In genomic region chr3:119637679-119638525, GRCh38 we compare ENCODE assay signal across 8 cellular contexts. TPM values are rescaled to one million over a fixed set of nuclear protein-coding genes. Genes with fewer than 3 reads are reported as not detected.
DNase-seq lines count a peak whose midpoint lies in the region; ATAC-seq and TF ChIP-seq lines count a peak whose summit lies in the region.

No MANE protein-coding gene starts in this region.

- peaks cover 42% of the 10 kb centered on the region for H3K4me1 Mint-ChIP-seq in activated T-helper 2 cell treated with anti-CD3 and anti-CD28 coated beads, Interferon-gamma antibody, Interleukin-2, Interleukin-4, amounts not matched to agents 10 μg/mL and 5 μg/mL and 100 μg/mL, durations not matched to agents 14 hours and 24 hours and 36 hours (ENCODE audit: low read depth)

- peaks cover 19% of the 10 kb centered on the region for H3K36me3 Mint-ChIP-seq in activated T-helper 2 cell treated with anti-CD3 and anti-CD28 coated beads, Interferon-gamma antibody, Interleukin-2, Interleukin-4, amounts not matched to agents 10 μg/mL and 5 μg/mL and 100 μg/mL, durations not matched to agents 14 hours and 24 hours and 36 hours (ENCODE audit: low read depth)

- H3K27ac Mint-ChIP-seq in activated T-helper 2 cell treated with anti-CD3 and anti-CD28 coated beads, Interferon-gamma antibody, Interleukin-2, Interleukin-4, amounts not matched to agents 10 μg/mL and 5 μg/mL and 100 μg/mL, durations not matched to agents 14 hours and 24 hours and 36 hours, result peak overlapping the region; percentile 86

- ATAC-seq in GM19438 (IDR thresholded peaks at IDR 0.05; ENCODE audit: low read depth, unreplicated experiment) (peak; percentile 43), HG03442 (IDR thresholded peaks at IDR 0.05; ENCODE audit: unreplicated experiment) (peak; percentile 33), thoracic aorta (ENCODE audit: insufficient number of reproducible peaks, low FRiP score, low read depth) (peak; percentile 92)

- peaks cover 13% of the 10 kb centered on the region for H3K9me3 Mint-ChIP-seq in activated T-helper 2 cell treated with anti-CD3 and anti-CD28 coated beads, Interferon-gamma antibody, Interleukin-2, Interleukin-4, amounts not matched to agents 10 μg/mL and 5 μg/mL and 100 μg/mL, durations not matched to agents 14 hours and 24 hours and 36 hours

- peak; percentile 90 for DNase-seq in CD1c-positive myeloid dendritic cell (ENCODE audit: extremely low spot score)
- DNase-seq in activated T-helper 2 cell treated with anti-CD3 and anti-CD28 coated beads, Interferon-gamma antibody, Interleukin-2, Interleukin-4, amounts not matched to agents 10 μg/mL and 5 μg/mL and 100 μg/mL, durations not matched to agents 14 hours and 24 hours and 36 hours (ENCODE audit: low spot score), result no peak
- no peak for DNase-seq in right atrium auricular region (ENCODE audit: low spot score)
- no peak for DNase-seq in thoracic aorta (ENCODE audit: low spot score)
- DNase-seq in T1000 (lab: John Stamatoyannopoulos, UW), result no peak
- DNase-seq in COLO668 (lab: John Stamatoyannopoulos, UW; ENCODE audit: unreplicated experiment), result no peak

- H3K36me3 ChIP-seq in right atrium auricular region (peaks cover 43% of the 10 kb centered on the region), thoracic aorta (peaks cover 4% of the 10 kb centered on the region)

- H3K4me1 ChIP-seq in right atrium auricular region, result peaks cover 0 to 52% of the 10 kb centered on the region in 2 donors
- peaks cover 7 to 23% of the 10 kb centered on the region in 2 donors for H3K4me1 ChIP-seq in thoracic aorta (ENCODE audit: control insufficient read depth in 1 of 2, low read depth in 2 of 2)

- peak overlapping the region; percentile 18 for H3K4me3 Mint-ChIP-seq in activated T-helper 2 cell treated with anti-CD3 and anti-CD28 coated beads, Interferon-gamma antibody, Interleukin-2, Interleukin-4, amounts not matched to agents 10 μg/mL and 5 μg/mL and 100 μg/mL, durations not matched to agents 14 hours and 24 hours and 36 hours (ENCODE audit: low read depth)

- H3K27me3 ChIP-seq in right atrium auricular region, result no peaks in the 10 kb centered on the region
- H3K27me3 ChIP-seq in thoracic aorta (replicated peaks; ENCODE audit: insufficient read depth), result no peaks in the 10 kb centered on the region

- peak overlapping the region; percentile 87 to 91 for H3K27ac ChIP-seq in right atrium auricular region
- peak overlapping the region; percentile 69 to 81 for H3K27ac ChIP-seq in thoracic aorta

- H3K9me3 ChIP-seq in right atrium auricular region, result no peaks in the 10 kb centered on the region
- no peaks in the 10 kb centered on the region for H3K9me3 ChIP-seq in thoracic aorta

- H3K4me3 ChIP-seq in right atrium auricular region (no peak overlapping the region), thoracic aorta (peak overlapping the region; percentile 42)

- no peak for TF ChIP-seq CTCF in right atrium auricular region (IDR thresholded peaks at IDR 0.05)
- no peak for TF ChIP-seq CTCF in thoracic aorta (IDR thresholded peaks at IDR 0.05)

- intact Hi-C loops in activated T-helper 2 cell treated with anti-CD3 and anti-CD28 coated beads, Interferon-gamma antibody, Interleukin-2, Interleukin-4, amounts not matched to agents 10 μg/mL and 5 μg/mL and 100 μg/mL, durations not matched to agents 14 hours and 24 hours and 36 hours (cut with micrococcal nuclease), result loop anchor here (1.0 to 10.0 kb wide), 4 partner anchors 53 to 398 kb away; partner anchors contain the start of gene B4GALT4

- H3K27me3 Mint-ChIP-seq in activated T-helper 2 cell treated with anti-CD3 and anti-CD28 coated beads, Interferon-gamma antibody, Interleukin-2, Interleukin-4, amounts not matched to agents 10 μg/mL and 5 μg/mL and 100 μg/mL, durations not matched to agents 14 hours and 24 hours and 36 hours (ENCODE audit: low read depth), result peaks cover 1% of the 10 kb centered on the region

RNA-seq across cellular contexts. Expression of gene POPDC2, which starts 22.5 kb away (rescaled TPM):
- 0.74 and 0.94 TPM in 2 replicates for total RNA-seq in activated T-helper 2 cell treated with anti-CD3 and anti-CD28 coated beads, Interferon-gamma antibody, Interleukin-2, Interleukin-4, amounts not matched to agents 10 μg/mL and 5 μg/mL and 100 μg/mL, durations not matched to agents 14 hours and 24 hours and 36 hours
- total RNA-seq in right atrium auricular region (100 to 1,000 TPM; 679 to 853 TPM), thoracic aorta (10 to 100 TPM; 13.3 to 35.2 TPM)

RNA-seq across cellular contexts. Expression of gene COX17, which starts 39.3 kb away (rescaled TPM):
- total RNA-seq in activated T-helper 2 cell treated with anti-CD3 and anti-CD28 coated beads, Interferon-gamma antibody, Interleukin-2, Interleukin-4, amounts not matched to agents 10 μg/mL and 5 μg/mL and 100 μg/mL, durations not matched to agents 14 hours and 24 hours and 36 hours, result 61.2 and 64.9 TPM in 2 replicates
- 10 to 100 TPM; 75.8 to 93.9 TPM for total RNA-seq in right atrium auricular region
- total RNA-seq in thoracic aorta, result 10 to 100 TPM; 15.2 to 51.3 TPM

RNA-seq across cellular contexts. Expression of gene PLA1A, which starts 40.2 kb away (rescaled TPM):
- total RNA-seq in activated T-helper 2 cell treated with anti-CD3 and anti-CD28 coated beads, Interferon-gamma antibody, Interleukin-2, Interleukin-4, amounts not matched to agents 10 μg/mL and 5 μg/mL and 100 μg/mL, durations not matched to agents 14 hours and 24 hours and 36 hours, result not detected in 2 replicates
- 10 to 100 TPM in 1 of 2 donors, 1 to 10 TPM in 1; 6.7 to 11.6 TPM for total RNA-seq in right atrium auricular region
- total RNA-seq in thoracic aorta, result 10 to 100 TPM in 1 of 2 donors, 1 to 10 TPM in 1; 4.9 to 20.8 TPM

RNA-seq across cellular contexts. Expression of gene ADPRH, which starts 58.6 kb away (rescaled TPM):
- total RNA-seq in activated T-helper 2 cell treated with anti-CD3 and anti-CD28 coated beads, Interferon-gamma antibody, Interleukin-2, Interleukin-4, amounts not matched to agents 10 μg/mL and 5 μg/mL and 100 μg/mL, durations not matched to agents 14 hours and 24 hours and 36 hours, result 5.5 and 6.3 TPM in 2 replicates
- 1 to 10 TPM; 7.5 to 9.7 TPM for total RNA-seq in right atrium auricular region
- 10 to 100 TPM; 18.5 to 22.7 TPM for total RNA-seq in thoracic aorta

Comparison
In these comparisons a context has a peak if more than half of its experiments do, and no peak if none do; other contexts are left out.
1. ATAC-seq: peak in every context shown above with its lines; median percentile 92 in thoracic aorta; 43 in GM19438; 33 in HG03442.
2. RNA of gene POPDC2, which starts 22.5 kb away (total RNA-seq): 679 to 853 TPM in right atrium auricular region; 13.3 to 35.2 TPM in thoracic aorta and 0.74 to 0.94 TPM in activated T-helper 2 cell treated with anti-CD3 and anti-CD28 coated beads, Interferon-gamma antibody, Interleukin-2, Interleukin-4, amounts not matched to agents 10 μg/mL and 5 μg/mL and 100 μg/mL, durations not matched to agents 14 hours and 24 hours and 36 hours; every median in the first group is over 10 times any median in the second.